ENCODE assay signal across 2 cellular contexts in the genomic region with DNA sequence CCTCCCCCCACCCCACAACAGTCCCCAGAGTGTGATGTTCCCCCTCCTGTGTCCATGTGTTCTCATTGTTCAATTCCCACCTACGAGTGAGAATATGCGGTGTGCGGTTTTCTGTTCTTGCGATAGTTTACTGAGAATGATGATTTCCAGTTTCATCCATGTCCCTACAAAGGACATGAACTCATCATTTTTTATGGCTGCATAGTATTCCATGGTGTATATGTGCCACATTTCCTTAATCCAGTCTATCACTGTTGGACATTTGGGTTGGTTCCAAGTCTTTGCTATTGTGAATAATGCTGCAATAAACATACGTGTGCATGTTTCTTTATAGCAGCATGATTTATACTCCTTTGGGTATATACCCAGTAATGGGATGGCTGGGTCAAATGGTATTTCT. TPM values are rescaled to one million over a fixed set of nuclear protein-coding genes. Genes with fewer than 3 reads are reported as not detected.
"Had no signal": no experiment of that assay in that cellular context is flagged by ENCODE, and none has a peak within 500 bp of the region (broad histone marks: within the 10 kb centered on the region; RNA-seq: fewer than 3 reads in every experiment).

No MANE protein-coding gene starts in this region.

RNA-seq across cellular contexts. Expression of a gene that starts 55.7 kb away (rescaled TPM):
- total RNA-seq: activated naive CD4-positive, alpha-beta T cell treated with anti-CD3 and anti-CD28 coated beads for 36 hours; activated naive CD8-positive, alpha-beta T cell treated with anti-CD3 and anti-CD28 coated beads for 36 hours had no signal
